Comparison of ENCODE assay signal across 8 cellular contexts in genomic region chr5:37839441-37840035, GRCh38. TPM values are rescaled to one million over a fixed set of nuclear protein-coding genes. Genes with fewer than 3 reads are reported as not detected.
A peak's percentile ranks its signal among the peaks of the same experiment; 100 is the strongest.
DNase-seq lines count a peak whose midpoint lies in the region; ATAC-seq and TF ChIP-seq lines count a peak whose summit lies in the region.

No MANE protein-coding gene starts in this region.

- ATAC-seq in HG02571 (IDR thresholded peaks at IDR 0.05; ENCODE audit: unreplicated experiment) (no peak), HG03039 (IDR thresholded peaks at IDR 0.05; ENCODE audit: unreplicated experiment) (no peak), HG03097 (IDR thresholded peaks at IDR 0.05; ENCODE audit: low FRiP score, unreplicated experiment) (no peak)

- H3K79me2 ChIP-seq in osteoblast (ENCODE audit: insufficient read depth, low read length): peaks cover 72% of the 10 kb centered on the region

- no peaks in the 10 kb centered on the region for H3K36me3 ChIP-seq in Peyer's patch
- H3K36me3 ChIP-seq in osteoblast (ENCODE audit: insufficient read depth, low read length): no peaks in the 10 kb centered on the region

- TF ChIP-seq CTCF in Peyer's patch (IDR thresholded peaks at IDR 0.05) (no peak), fibroblast of villous mesenchyme (IDR thresholded peaks at IDR 0.05; ENCODE audit: insufficient read depth, low read depth, low read length) (no peak), osteoblast (IDR thresholded peaks at IDR 0.05; ENCODE audit: extremely low read depth, low read depth, low read length) (no peak)

- H3K27ac ChIP-seq in Peyer's patch: peak overlapping the region in 3 of 4 donors; percentile 38 to 87 (median 59)
- H3K27ac ChIP-seq in osteoblast (ENCODE audit: low read depth, low read length): peak overlapping the region; percentile 78

- H3K4me1 ChIP-seq in Peyer's patch (peaks cover 0 to 30% (median 2%) of the 10 kb centered on the region in 4 donors), osteoblast (ENCODE audit: insufficient read depth, low read length) (peaks cover 26% of the 10 kb centered on the region)

- H3K4me2 ChIP-seq in osteoblast (ENCODE audit: insufficient read depth, low read length): peak overlapping the region; percentile 91

- DNase-seq in activated CD8-positive, alpha-beta memory T cell treated with anti-CD3 and anti-CD28 coated beads, Interleukin-2, amount 50 U/mL, for 48 hours: peak; percentile 56
- no peak for DNase-seq in activated CD8-positive, alpha-beta memory T cell treated with anti-CD3 and anti-CD28 coated beads, Interleukin-2, amount 50 U/mL, for 4 hours
- DNase-seq in Peyer's patch: no peak
- peak; percentile 78 for DNase-seq in fibroblast of villous mesenchyme (ENCODE audit: low read depth)
- peak; percentile 97 for DNase-seq in osteoblast (ENCODE audit: insufficient read length, low spot score, missing footprints)

- H3K27me3 ChIP-seq in Peyer's patch (peaks cover 0 to 29% of the 10 kb centered on the region in 2 donors), osteoblast (ENCODE audit: insufficient read depth, low read length) (peaks cover 3% of the 10 kb centered on the region)

- H3K9me3 ChIP-seq in Peyer's patch (no peaks in the 10 kb centered on the region), osteoblast (ENCODE audit: low read depth, low read length) (no peaks in the 10 kb centered on the region)

- H2AFZ ChIP-seq in osteoblast (ENCODE audit: low read length): peak overlapping the region; percentile 90

- H3K4me3 ChIP-seq in Peyer's patch: peak overlapping the region; percentile 18 to 57 (median 39)
- peak overlapping the region; percentile 69 for H3K4me3 ChIP-seq in fibroblast of villous mesenchyme (ENCODE audit: low read depth, low read length)
- peak overlapping the region; percentile 89 for H3K4me3 ChIP-seq in osteoblast (ENCODE audit: insufficient read depth, low read length)

- H4K20me1 ChIP-seq in osteoblast (ENCODE audit: insufficient read depth, low read length): no peaks in the 10 kb centered on the region

- no peak for TF ChIP-seq POLR2A in Peyer's patch (IDR thresholded peaks at IDR 0.05)

RNA-seq across cellular contexts. Expression of gene GDNF, which starts 0.3 kb away (rescaled TPM):
- total RNA-seq in Peyer's patch (1 to 10 TPM in 2 of 4 donors, not detected in 2; 1.5 to 8.3 TPM), fibroblast of villous mesenchyme (0.43 and 1.6 TPM in 2 replicates), osteoblast (5.0 and 6.2 TPM in 2 replicates)

Comparison
In these comparisons a context has a peak if more than half of its experiments do, and no peak if none do; other contexts are left out.
1. DNase-seq: peak in activated CD8-positive, alpha-beta memory T cell treated with anti-CD3 and anti-CD28 coated beads, Interleukin-2, amount 50 U/mL, for 48 hours (single experiment), fibroblast of villous mesenchyme (single experiment) and osteoblast (single experiment); none in activated CD8-positive, alpha-beta memory T cell treated with anti-CD3 and anti-CD28 coated beads, Interleukin-2, amount 50 U/mL, for 4 hours (single experiment) and Peyer's patch (0 of 3).
2. H3K4me3 ChIP-seq: peak in every context shown above with its lines; median percentile 89 in osteoblast; 69 in fibroblast of villous mesenchyme; 39 in Peyer's patch.